In the genomic region with DNA sequence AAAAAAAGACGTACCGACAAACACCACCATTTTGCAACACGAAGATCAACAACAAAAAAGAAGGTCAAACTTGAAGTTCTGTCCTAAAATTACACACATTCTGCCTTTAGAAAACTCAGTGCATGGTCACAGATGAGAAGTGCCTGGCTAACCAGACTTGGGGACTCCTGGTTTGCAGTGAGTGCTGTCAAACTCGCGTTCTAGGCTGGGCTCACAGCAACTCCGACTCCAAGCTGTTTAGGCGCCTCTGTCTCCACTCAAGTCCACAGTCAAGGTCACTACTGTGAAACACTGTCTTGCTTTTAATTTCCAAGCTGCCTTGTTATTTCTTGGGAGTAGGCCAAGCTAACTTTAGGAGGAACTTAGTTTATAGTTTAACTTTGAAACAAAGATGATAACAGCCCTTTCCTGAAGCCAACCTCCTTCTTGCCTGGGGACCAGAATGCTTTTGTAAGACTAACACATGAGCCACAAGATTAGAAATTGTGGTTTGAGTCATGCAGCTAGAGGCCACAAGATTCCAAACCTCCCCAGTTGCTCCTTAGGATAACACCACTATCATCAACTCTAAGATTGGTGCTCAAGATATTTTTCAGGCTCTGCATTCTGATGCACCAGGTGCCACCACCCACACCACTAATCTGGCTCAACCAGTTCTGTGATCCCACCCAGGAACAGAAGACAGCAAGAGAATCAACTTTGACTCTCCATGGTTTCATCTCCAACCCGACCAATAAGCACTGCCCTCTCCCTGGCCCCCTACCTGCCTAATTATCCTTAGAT, we compare ENCODE assay signal across 8 cellular contexts. TPM values are rescaled to one million over a fixed set of nuclear protein-coding genes. Genes with fewer than 3 reads are reported as not detected.
A peak's percentile ranks its signal among the peaks of the same experiment; 100 is the strongest.
DNase-seq lines count a peak whose midpoint lies in the region; ATAC-seq and TF ChIP-seq lines count a peak whose summit lies in the region.

No MANE protein-coding gene starts in this region.

- DNase-seq in AG08396 (ENCODE audit: low spot score) = peak; percentile 55
- peak; percentile 62 for DNase-seq in HT-29 (ENCODE audit: low spot score)
- no peak for DNase-seq in activated naive CD8-positive, alpha-beta T cell treated with anti-CD3 and anti-CD28 coated beads, Interleukin-2, amount 50 U/mL, for 24 hours
- DNase-seq in lower lobe of right lung = no peak
- DNase-seq in iPS-NIHi7 (ENCODE audit: extremely low spot score) = no peak
- DNase-seq in SJCRH30 = no peak
- DNase-seq in uterus = no peak
- DNase-seq in NCI-H1092 treated with DMSO at 0.1 percent for 48 hours (lab: John Stamatoyannopoulos, UW) = no peak

- no peaks in the 10 kb centered on the region for H3K27me3 ChIP-seq in lower lobe of right lung (ENCODE audit: low read depth)
- no peaks in the 10 kb centered on the region for H3K27me3 ChIP-seq in SJCRH30
- H3K27me3 ChIP-seq in uterus = no peaks in the 10 kb centered on the region

- no peaks in the 10 kb centered on the region for H3K9me3 ChIP-seq in lower lobe of right lung
- H3K9me3 ChIP-seq in SJCRH30 (replicated peaks) = no peaks in the 10 kb centered on the region
- no peaks in the 10 kb centered on the region for H3K9me3 ChIP-seq in uterus

- peaks cover 21% of the 10 kb centered on the region for H3K4me1 ChIP-seq in lower lobe of right lung
- no peaks in the 10 kb centered on the region for H3K4me1 ChIP-seq in SJCRH30
- H3K4me1 ChIP-seq in uterus = peaks cover 0 to 16% of the 10 kb centered on the region in 2 donors

- no peaks in the 10 kb centered on the region for H3K27me3 Mint-ChIP-seq in activated naive CD8-positive, alpha-beta T cell treated with anti-CD3 and anti-CD28 coated beads, Interleukin-2, amount 50 U/mL, for 24 hours

- ATAC-seq in activated naive CD8-positive, alpha-beta T cell treated with anti-CD3 and anti-CD28 coated beads, Interleukin-2, amount 50 U/mL, for 24 hours = no peak
- no peak for ATAC-seq in lower lobe of right lung

- H3K36me3 Mint-ChIP-seq in activated naive CD8-positive, alpha-beta T cell treated with anti-CD3 and anti-CD28 coated beads, Interleukin-2, amount 50 U/mL, for 24 hours (ENCODE audit: low read depth) = peaks cover 58% of the 10 kb centered on the region

- H3K4me3 Mint-ChIP-seq in activated naive CD8-positive, alpha-beta T cell treated with anti-CD3 and anti-CD28 coated beads, Interleukin-2, amount 50 U/mL, for 24 hours = peak overlapping the region; percentile 88

- peaks cover 13% of the 10 kb centered on the region for H3K36me3 ChIP-seq in lower lobe of right lung
- no peaks in the 10 kb centered on the region for H3K36me3 ChIP-seq in SJCRH30
- H3K36me3 ChIP-seq in uterus = no peaks in the 10 kb centered on the region

- TF ChIP-seq CTCF in lower lobe of right lung (IDR thresholded peaks at IDR 0.05) (no peak), uterus (IDR thresholded peaks at IDR 0.05) (no peak)

- peaks cover 30% of the 10 kb centered on the region for H3K4me1 Mint-ChIP-seq in activated naive CD8-positive, alpha-beta T cell treated with anti-CD3 and anti-CD28 coated beads, Interleukin-2, amount 50 U/mL, for 24 hours

- H3K4me3 ChIP-seq in lower lobe of right lung (peak overlapping the region; percentile 72), SJCRH30 (no peak overlapping the region), uterus (no peak overlapping the region)

- TF ChIP-seq POLR2A in uterus (IDR thresholded peaks at IDR 0.05) = no peak

- H3K27ac Mint-ChIP-seq in activated naive CD8-positive, alpha-beta T cell treated with anti-CD3 and anti-CD28 coated beads, Interleukin-2, amount 50 U/mL, for 24 hours = peak overlapping the region; percentile 90

- no peak overlapping the region for H3K27ac ChIP-seq in lower lobe of right lung
- no peak overlapping the region for H3K27ac ChIP-seq in SJCRH30
- H3K27ac ChIP-seq in uterus = no peak overlapping the region

- intact Hi-C loops in lower lobe of right lung (cut with DNase I) = no loop called here
- intact Hi-C loops in uterus (cut with DNase I; ENCODE audit: low total_unique reads) = loop anchor here (10.0 kb wide), 1 partner anchor 221 kb away; no protein-coding TSS in a partner anchor

- peaks cover 18% of the 10 kb centered on the region for H3K9me3 Mint-ChIP-seq in activated naive CD8-positive, alpha-beta T cell treated with anti-CD3 and anti-CD28 coated beads, Interleukin-2, amount 50 U/mL, for 24 hours

RNA-seq across cellular contexts. Expression of a gene that starts 1.1 kb away (rescaled TPM):
- total RNA-seq in HT-29 (2014; rRNA removed; shearing (Covaris generic)) = 122 and 124 TPM in 2 replicates
- 22.4 TPM for total RNA-seq in lower lobe of right lung
- 18.4 and 19.4 TPM in 2 replicates for total RNA-seq in SJCRH30 (2014; rRNA removed; shearing (Covaris generic))
- 10 to 100 TPM in 2 of 4 donors, 1 to 10 TPM in 2; 5.6 to 34.3 (median 13.3) TPM for total RNA-seq in uterus

RNA-seq across cellular contexts. Expression of a gene that starts 1.7 kb away (rescaled TPM):
- total RNA-seq in HT-29 (2014; rRNA removed; shearing (Covaris generic)) = 70.8 and 78.0 TPM in 2 replicates
- total RNA-seq in lower lobe of right lung = 16.8 TPM
- total RNA-seq in SJCRH30 (2014; rRNA removed; shearing (Covaris generic)) = 6.9 and 9.0 TPM in 2 replicates
- 10 to 100 TPM in 3 of 4 donors, 1 to 10 TPM in 1; 1.0 to 45.2 (median 28.7) TPM for total RNA-seq in uterus

Comparison
In these comparisons a context has a peak if more than half of its experiments do, and no peak if none do; other contexts are left out.
1. DNase-seq: peak in AG08396 (single experiment) and HT-29 (single experiment); none in activated naive CD8-positive, alpha-beta T cell treated with anti-CD3 and anti-CD28 coated beads, Interleukin-2, amount 50 U/mL, for 24 hours (single experiment), lower lobe of right lung (single experiment), iPS-NIHi7 (single experiment), SJCRH30 (0 of 2), uterus (0 of 2) and NCI-H1092 treated with DMSO at 0.1 percent for 48 hours (single experiment).